In genomic region chr17:32488604-32489180, GRCh38 we compare ENCODE assay signal across 15 cellular contexts. TPM values are rescaled to one million over a fixed set of nuclear protein-coding genes. Genes with fewer than 3 reads are reported as not detected.
DNase-seq lines count a peak whose midpoint lies in the region; ATAC-seq, FAIRE-seq and TF ChIP-seq lines count a peak whose summit lies in the region.
"Had no signal": no experiment of that assay in that cellular context is flagged by ENCODE, and none has a peak within 500 bp of the region (broad histone marks: within the 10 kb centered on the region; RNA-seq: fewer than 3 reads in every experiment).

No MANE protein-coding gene starts in this region.

- WGBS in GM12878 (ENCODE audit: insufficient coverage, insufficient replicate concordance, low lambda C conversion rate, missing lambda C conversion rate) = 5% methylated on average over 13 of the region's 13 CpGs
- 99% methylated on average over 13 of the region's 13 CpGs for WGBS in mesenchymal stem cell

- in situ Hi-C loops in GM12878 (cut with MboI) = no loop called here

- peaks cover 56 to 66% (median 58%) of the 10 kb centered on the region in 3 donors for H3K4me1 Mint-ChIP-seq in CD8-positive, alpha-beta memory T cell
- peaks cover 65 to 67% of the 10 kb centered on the region in 2 donors for H3K4me1 Mint-ChIP-seq in natural killer cell

- H2AK5ac ChIP-seq in mesenchymal stem cell (ENCODE audit: low read length, severe bottlenecking) = no peak overlapping the region

- POLR2A ChIA-PET in CD8-positive, alpha-beta memory T cell (lab: Charles Lee) = interaction anchor here (1.1 kb wide), 1 partner anchor 31 kb away, joined by 3 read pairs; no protein-coding TSS in a partner anchor
- POLR2A ChIA-PET in GM12878 (lab: Charles Lee) = interaction anchor here (0.6 to 12.5 kb wide), 9 partner anchors 23 to 114 kb away, joined by 3 to 308 read pairs (median 7); no protein-coding TSS in a partner anchor

- CTCF ChIA-PET in CD8-positive, alpha-beta memory T cell (lab: Charles Lee) = interaction anchor here (0.6 to 6.7 kb wide), 6 partner anchors 8 to 45 kb away, joined by 3 to 44 read pairs (median 4); partner anchors contain the start of gene PSMD11
- CTCF ChIA-PET in GM12878 (lab: Yijun Ruan, JAX) = interaction anchor here (0.6 to 9.5 kb wide), 15 partner anchors 15 to 266 kb away, joined by 3 to 132 read pairs (median 7); no protein-coding TSS in a partner anchor

- TF ChIP-seq RAD21 in GM12878 (IDR thresholded peaks at IDR 0.05; ENCODE audit: insufficient read depth, low read depth, low read length) = no peak

- intact Hi-C loops in GM12878 (cut with micrococcal nuclease; ENCODE audit: unreplicated experiment) (loop anchor here (1.0 kb wide), 1 partner anchor 36 kb away; no protein-coding TSS in a partner anchor), natural killer cell (cut with micrococcal nuclease) (no loop called here)

- peaks cover 0 to 3% of the 10 kb centered on the region in 2 donors for H3K27me3 Mint-ChIP-seq in CD8-positive, alpha-beta memory T cell
- H3K27me3 Mint-ChIP-seq in natural killer cell (ENCODE audit: low read depth in 2 of 2) = no peaks in the 10 kb centered on the region

- no peak overlapping the region for H2BK120ac ChIP-seq in mesenchymal stem cell (ENCODE audit: low read depth, low read length)

- no peak overlapping the region for H3K4ac ChIP-seq in mesenchymal stem cell (ENCODE audit: low read depth in 1 of 2, low read length in 2 of 2)

- no peak for TF ChIP-seq EP300 in GM12878 (IDR thresholded peaks at IDR 0.05; ENCODE audit: borderline replicate concordance in 1 of 2, control insufficient read depth in 1 of 2, low read depth in 2 of 2, low read length in 2 of 2)

- H3K18ac ChIP-seq in mesenchymal stem cell (ENCODE audit: low read depth in 1 of 2, low read length in 2 of 2) = no peak overlapping the region

- no peak overlapping the region for H4K91ac ChIP-seq in mesenchymal stem cell (ENCODE audit: low read length)

- H2AFZ ChIP-seq in GM12878 (ENCODE audit: control insufficient read depth, low read depth, low read length) (no peak overlapping the region), mesenchymal stem cell (ENCODE audit: low read depth, low read length) (no peak overlapping the region)

- peak; percentile 16; the same call in 1 of the 2 replicates for TF ChIP-seq POLR2A in GM12878 (IDR thresholded peaks at IDR 0.05; ENCODE audit: low read depth, low read length)

- peak overlapping the region in 4 of 8 donors; percentile 68 to 87 (median 76) for H3K27ac Mint-ChIP-seq in CD8-positive, alpha-beta memory T cell
- peak overlapping the region in 1 of 2 donors; percentile 73 for H3K27ac Mint-ChIP-seq in natural killer cell
- H3K27ac Mint-ChIP-seq: dendritic cell treated with granulocyte-macrophage colony-stimulating factor and Interleukin-4, amounts not matched to agents 40 ng/mL and 50 ng/mL, for 4 days had no signal

- ATAC-seq in GM12878 (peak; percentile 6; the same call in 2 of the 3 replicates), natural killer cell (no peak)
- ATAC-seq: Panc1 had no signal

- H4K8ac ChIP-seq in mesenchymal stem cell (ENCODE audit: low read length) = no peak overlapping the region

- no peaks in the 10 kb centered on the region for H3K9me3 Mint-ChIP-seq in CD8-positive, alpha-beta memory T cell
- no peaks in the 10 kb centered on the region for H3K9me3 Mint-ChIP-seq in natural killer cell
- H3K9me3 Mint-ChIP-seq: dendritic cell treated with granulocyte-macrophage colony-stimulating factor and Interleukin-4, amounts not matched to agents 40 ng/mL and 50 ng/mL, for 4 days had no signal

- TF ChIP-seq CTCF in HFF-Myc (IDR thresholded peaks at IDR 0.05; ENCODE audit: low read depth, low read length, missing control alignments) (no peak), GM12878 (IDR thresholded peaks at IDR 0.05 in 2 of 3, conservative IDR thresholded peaks at IDR 0.05 in 1 of 3; ENCODE audit: control insufficient read depth in 2 of 3, extremely low read depth in 1 of 3, insufficient read depth in 1 of 3, low read depth in 3 of 3, low read length in 3 of 3) (no peak), natural killer cell (IDR thresholded peaks at IDR 0.05) (no peak)

- no TSS peak for BruUV-seq in GM12878 (replicated peaks; lab: Mats Ljungman, UMichigan)

- H3K27ac ChIP-seq in CD8-positive, alpha-beta memory T cell (ENCODE audit: low read depth, low read length) = no peak overlapping the region
- H3K27ac ChIP-seq in GM12878 (ENCODE audit: control insufficient read depth, insufficient read depth) = peak overlapping the region; percentile 81
- H3K27ac ChIP-seq in mesenchymal stem cell (ENCODE audit: low read length, poor library complexity, severe bottlenecking) = no peak overlapping the region

- peaks cover 49% of the 10 kb centered on the region for H3K79me2 ChIP-seq in GM12878 (ENCODE audit: control insufficient read depth, insufficient read depth, low read length)

- no peak overlapping the region for H3K14ac ChIP-seq in mesenchymal stem cell (ENCODE audit: low read length in 2 of 2)

- no peak overlapping the region for H2BK15ac ChIP-seq in mesenchymal stem cell (ENCODE audit: low read depth, poor library complexity, severe bottlenecking)

- FAIRE-seq in GM12878 (lab: Jason Lieb, UNC) = no peak
- FAIRE-seq: D721Med had no signal

- no peak overlapping the region for H2BK12ac ChIP-seq in mesenchymal stem cell (ENCODE audit: low read length in 2 of 2)

- no peaks in the 10 kb centered on the region for H3K36me3 ChIP-seq in CD8-positive, alpha-beta memory T cell (ENCODE audit: insufficient read depth, low read length)
- peaks cover 10 to 15% of the 10 kb centered on the region in 2 experiments; a peak in 3 of 4 replicates for H3K36me3 ChIP-seq in GM12878 (ENCODE audit: control insufficient read depth in 2 of 2, insufficient read depth in 2 of 2, low read length in 1 of 2)
- H3K36me3 ChIP-seq in mesenchymal stem cell (ENCODE audit: control insufficient read depth in 1 of 2, insufficient read depth in 2 of 2, low read depth in 1 of 2, low read length in 2 of 2) = peaks cover 11 to 27% of the 10 kb centered on the region in 2 experiments

- peak overlapping the region; percentile 96 for H3K4me2 ChIP-seq in GM12878 (ENCODE audit: control insufficient read depth, insufficient read depth)
- no peak overlapping the region for H3K4me2 ChIP-seq in mesenchymal stem cell (ENCODE audit: low read length, poor library complexity, severe bottlenecking)

- H3K4me3 Mint-ChIP-seq in CD8-positive, alpha-beta memory T cell = peak overlapping the region; percentile 87 to 94 (median 92)
- H3K4me3 Mint-ChIP-seq in natural killer cell = peak overlapping the region; percentile 91

- RAD21 ChIA-PET in GM12878 (lab: Charles Lee; ENCODE audit: unreplicated experiment) = interaction anchor here (0.7 to 16.4 kb wide), 18 partner anchors 15 to 388 kb away, joined by 3 to 543 read pairs (median 5); partner anchors contain the start of genes MYO1D and PSMD11

- H3K23ac ChIP-seq in mesenchymal stem cell (ENCODE audit: low read length in 2 of 2) = no peak overlapping the region

- H3K79me1 ChIP-seq in mesenchymal stem cell (replicated peaks; ENCODE audit: low read length, poor library complexity, severe bottlenecking) = peaks cover 23% of the 10 kb centered on the region

- H3K9ac ChIP-seq in GM12878 (ENCODE audit: control insufficient read depth, insufficient read depth, low read length) (peak overlapping the region; percentile 79), mesenchymal stem cell (ENCODE audit: low read length) (no peak overlapping the region)

- H2BK5ac ChIP-seq in mesenchymal stem cell (ENCODE audit: low read depth, low read length, poor library complexity, severe bottlenecking) = no peak overlapping the region

- peaks cover 65% of the 10 kb centered on the region for H3K4me1 ChIP-seq in CD8-positive, alpha-beta memory T cell (ENCODE audit: insufficient read depth, low read length)
- H3K4me1 ChIP-seq in GM12878 (ENCODE audit: control insufficient read depth, insufficient read depth, low read length) (peaks cover 31% of the 10 kb centered on the region), mesenchymal stem cell (ENCODE audit: control insufficient read depth, insufficient read depth, low read depth, low read length) (peaks cover 34% of the 10 kb centered on the region)

- H3K36me3 Mint-ChIP-seq in CD8-positive, alpha-beta memory T cell = peaks cover 0 to 21% (median 0%) of the 10 kb centered on the region in 3 donors
- no peaks in the 10 kb centered on the region for H3K36me3 Mint-ChIP-seq in natural killer cell

- H3K9me3 ChIP-seq in CD8-positive, alpha-beta memory T cell (ENCODE audit: low read length) = no peaks in the 10 kb centered on the region
- H3K9me3 ChIP-seq in GM12878 (replicated peaks; ENCODE audit: control insufficient read depth, insufficient read depth, low read length) = no peaks in the 10 kb centered on the region
- no peaks in the 10 kb centered on the region for H3K9me3 ChIP-seq in mesenchymal stem cell (ENCODE audit: control insufficient read depth, low read length)

- DNase-seq in CD8-positive, alpha-beta memory T cell = no peak
- DNase-seq in HFF-Myc (ENCODE audit: extremely low read depth, low read depth) = no peak
- no peak for DNase-seq in GM12878 (ENCODE audit: low read depth, low spot score)
- DNase-seq in natural killer cell = no peak
- DNase-seq in SKM-1 (lab: John Stamatoyannopoulos, UW; ENCODE audit: unreplicated experiment) = no peak
- no peak for DNase-seq in NCI-H2171 treated with DMSO at 0.1 percent for 48 hours (lab: John Stamatoyannopoulos, UW)
- DNase-seq in C1 segment of cervical spinal cord (lab: John Stamatoyannopoulos, UW) = no peak
- no peak for DNase-seq in mesenchymal stem cell
- DNase-seq: activated effector memory CD4-positive, alpha-beta T cell treated with anti-CD3 and anti-CD28 coated beads, Interleukin-2, amount 50 U/mL, for 16 hours; foreskin melanocyte; NCI-H226; posterior cingulate gyrus had no signal

- H4K20me1 ChIP-seq in GM12878 (ENCODE audit: control insufficient read depth, insufficient read depth) = no peaks in the 10 kb centered on the region

- SMC1A ChIA-PET in GM12878 (lab: Charles Lee; ENCODE audit: uncharacterized antibody, unreplicated experiment) = interaction anchor here (0.8 to 11.9 kb wide), 20 partner anchors 9 to 170 kb away, joined by 3 to 286 read pairs (median 4); partner anchors contain the start of gene PSMD11

- H3K4me3 ChIP-seq in CD8-positive, alpha-beta memory T cell (ENCODE audit: low read length) = peak overlapping the region; percentile 79
- H3K4me3 ChIP-seq in HFF-Myc (replicated peaks; ENCODE audit: low read depth, low read length) (peak overlapping the region; percentile 65; the same call in 1 of the 2 replicates), GM12878 (peak overlapping the region; percentile 92), mesenchymal stem cell (ENCODE audit: insufficient read depth in 1 of 2, low read depth in 1 of 2, low read length in 2 of 2) (no peak overlapping the region)

- H3K27me3 ChIP-seq in CD8-positive, alpha-beta memory T cell (ENCODE audit: insufficient read depth, low read length, poor library complexity, severe bottlenecking) = no peaks in the 10 kb centered on the region
- H3K27me3 ChIP-seq in GM12878 (replicated peaks in 1 of 2; ENCODE audit: control insufficient read depth in 2 of 2, insufficient read depth in 2 of 2, low read length in 1 of 2) (no peaks in the 10 kb centered on the region), mesenchymal stem cell (ENCODE audit: control insufficient read depth in 1 of 2, insufficient read depth in 1 of 2, low read length in 2 of 2) (no peaks in the 10 kb centered on the region)

RNA-seq across cellular contexts. Expression of gene CDK5R1, which starts 1.9 kb away (rescaled TPM):
- 1 to 10 TPM; 6.8 to 7.0 TPM for total RNA-seq in CD8-positive, alpha-beta memory T cell
- polyA plus RNA-seq in CD8-positive, alpha-beta memory T cell = 6.0 TPM
- total RNA-seq in GM12878 (2013; cell fraction: nucleolus; rRNA removed) = 67.1 and 71.0 TPM in 2 replicates
- total RNA-seq in GM12878 (2014; rRNA removed) (17.5 and 17.8 TPM in 2 replicates), GM12878 (2014; rRNA removed; fragmentation: Illumina TruSeq; extraction: Trizol) (11.4 and 11.9 TPM in 2 replicates), GM12878 (2021) (26.7 and 27.3 TPM in 2 replicates), natural killer cell (10 to 100 TPM in 1 of 3 donors, 1 to 10 TPM in 2; 3.7 to 12.3 (median 7.4) TPM)
- 9.5 TPM for polyA plus RNA-seq in GM12878 (2011; ENCODE audit: low read depth)
- polyA plus RNA-seq in GM12878 (2011; rRNA removed) (28.3 and 37.5 TPM in 2 replicates), GM12878 (2014; fragmentation: Illumina TruSeq; extraction: Trizol) (10.9 and 12.9 TPM in 2 replicates), GM12878 (2014; fragmentation: Nextera tagmentation; extraction: Ambion mirVana) (1 to 10 TPM; 1.1 to 2.4 TPM), GM12878 (2014; rRNA removed) (14.2 and 14.5 TPM in 2 replicates), GM12878 (2016; fragmentation: Nextera tagmentation; extraction: Ambion mirVana) (1 to 10 TPM; 5.3 to 6.4 TPM)
- 29.2 and 33.4 TPM in 2 replicates for polyA plus RNA-seq in GM12878 (2011; cell fraction: cytosol; rRNA removed)
- polyA plus RNA-seq in GM12878 (2011; cell fraction: nucleus; rRNA removed) = 72.0 and 77.8 TPM in 2 replicates
- polyA plus RNA-seq in GM12878 (2012) = 15.5 and 24.1 TPM in 2 replicates
- 19.8 and 36.6 TPM in 2 replicates for polyA minus RNA-seq in GM12878 (2011; rRNA and poly(A)+ RNA removed)
- 25.1 and 31.9 TPM in 2 replicates for polyA minus RNA-seq in GM12878 (2011; cell fraction: cytosol; rRNA and poly(A)+ RNA removed)
- 35.2 and 48.9 TPM in 2 replicates for polyA minus RNA-seq in GM12878 (2011; cell fraction: nucleus; rRNA and poly(A)+ RNA removed)
- polyA plus RNA-seq in mesenchymal stem cell (2013, experiment 1 of 2) = 0.81 TPM
- 0.99 TPM for polyA plus RNA-seq in mesenchymal stem cell (2013, experiment 2 of 2)

RNA-seq across cellular contexts. Expression of gene PSMD11, which starts 44.4 kb away (rescaled TPM):
- 100 to 1,000 TPM; 175 to 187 TPM for total RNA-seq in CD8-positive, alpha-beta memory T cell
- 145 TPM for polyA plus RNA-seq in CD8-positive, alpha-beta memory T cell
- 112 and 118 TPM in 2 replicates for total RNA-seq in GM12878 (2013; cell fraction: nucleolus; rRNA removed)
- total RNA-seq in GM12878 (2014; rRNA removed) = 83.1 and 84.1 TPM in 2 replicates
- 85.3 and 91.4 TPM in 2 replicates for total RNA-seq in GM12878 (2014; rRNA removed; fragmentation: Illumina TruSeq; extraction: Trizol)
- 112 and 118 TPM in 2 replicates for total RNA-seq in GM12878 (2021)
- 39.7 TPM for polyA plus RNA-seq in GM12878 (2011; ENCODE audit: low read depth)
- polyA plus RNA-seq in GM12878 (2011; rRNA removed) = 122 and 126 TPM in 2 replicates
- polyA plus RNA-seq in GM12878 (2011; cell fraction: cytosol; rRNA removed) = 84.0 and 96.4 TPM in 2 replicates
- polyA plus RNA-seq in GM12878 (2011; cell fraction: nucleus; rRNA removed) = 61.0 and 62.2 TPM in 2 replicates
- 65.5 and 72.3 TPM in 2 replicates for polyA plus RNA-seq in GM12878 (2012)
- 90.3 and 96.8 TPM in 2 replicates for polyA plus RNA-seq in GM12878 (2014; fragmentation: Illumina TruSeq; extraction: Trizol)
- polyA plus RNA-seq in GM12878 (2014; fragmentation: Nextera tagmentation; extraction: Ambion mirVana) = 100 to 1,000 TPM; 283 to 291 TPM
- polyA plus RNA-seq in GM12878 (2014; rRNA removed) = 115 and 118 TPM in 2 replicates
- 100 to 1,000 TPM; 304 to 319 TPM for polyA plus RNA-seq in GM12878 (2016; fragmentation: Nextera tagmentation; extraction: Ambion mirVana)
- polyA minus RNA-seq in GM12878 (2011; rRNA and poly(A)+ RNA removed) = 147 and 184 TPM in 2 replicates
- polyA minus RNA-seq in GM12878 (2011; cell fraction: cytosol; rRNA and poly(A)+ RNA removed) = 51.9 and 53.3 TPM in 2 replicates
- 39.7 and 59.7 TPM in 2 replicates for polyA minus RNA-seq in GM12878 (2011; cell fraction: nucleus; rRNA and poly(A)+ RNA removed)
- 100 to 1,000 TPM in 2 of 3 donors, 10 to 100 TPM in 1; 83.4 to 108 (median 105) TPM for total RNA-seq in natural killer cell
- 93.6 TPM for polyA plus RNA-seq in mesenchymal stem cell (2013, experiment 1 of 2)
- polyA plus RNA-seq in mesenchymal stem cell (2013, experiment 2 of 2) = 101 TPM

Comparison
In these comparisons a context has a peak if more than half of its experiments do, and no peak if none do; other contexts are left out.
1. H3K4me3 ChIP-seq: peak in CD8-positive, alpha-beta memory T cell (single experiment), HFF-Myc (single experiment) and GM12878 (single experiment); none in mesenchymal stem cell (0 of 2).